10 cellular contexts compared by ENCODE assay signal in the genomic region with DNA sequence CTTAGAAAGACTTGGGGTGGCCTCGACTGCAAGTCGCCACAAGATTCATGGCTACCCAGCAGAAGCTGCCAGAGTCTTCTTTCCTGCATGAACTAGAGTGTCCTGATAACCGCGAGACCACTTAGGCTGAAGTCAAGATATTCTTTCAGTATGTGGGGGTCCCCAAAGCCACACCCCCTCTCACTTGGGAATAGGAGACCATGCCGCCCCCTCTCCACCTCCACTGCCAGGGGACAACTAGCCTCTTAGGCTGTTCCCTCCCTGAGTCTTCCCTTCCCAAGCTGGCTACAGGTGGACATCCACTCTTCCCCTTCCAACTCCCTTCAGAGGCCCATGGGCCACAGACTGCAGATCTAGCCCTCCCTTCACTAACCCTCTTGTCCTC. TPM values are rescaled to one million over a fixed set of nuclear protein-coding genes. Genes with fewer than 3 reads are reported as not detected.
DNase-seq lines count a peak whose midpoint lies in the region; ATAC-seq and TF ChIP-seq lines count a peak whose summit lies in the region.
"Had no signal": no experiment of that assay in that cellular context is flagged by ENCODE, and none has a peak within 500 bp of the region (broad histone marks: within the 10 kb centered on the region; RNA-seq: fewer than 3 reads in every experiment).

No MANE protein-coding gene starts in this region.

- H3K4me2 ChIP-seq in IMR-90 (ENCODE audit: low read depth, low read length) = no peak overlapping the region

- H3K79me1 ChIP-seq in IMR-90 (ENCODE audit: low read depth in 1 of 2, low read length in 2 of 2) = peaks cover 3 to 42% of the 10 kb centered on the region in 2 experiments; a peak in 3 of 4 replicates

- TF ChIP-seq CTCF in IMR-90 (conservative IDR thresholded peaks at IDR 0.05; ENCODE audit: low read depth, low read length) = no peak
- no peak for TF ChIP-seq CTCF in A673 (conservative IDR thresholded peaks at IDR 0.05; ENCODE audit: low read depth, low read length)

- peak overlapping the region; percentile 89 for H4K91ac ChIP-seq in IMR-90 (ENCODE audit: insufficient read depth, low read depth, low read length)

- dilution Hi-C loops in IMR-90 (cut with HindIII; ENCODE audit: low sequenced_read_pairs, unreplicated experiment) = no loop called here

- peak overlapping the region; percentile 97 for H2AK5ac ChIP-seq in IMR-90 (ENCODE audit: low read depth, low read length)

- H4K20me1 ChIP-seq in IMR-90 (ENCODE audit: insufficient read depth, low read length) = peaks cover 19% of the 10 kb centered on the region; the same call in 1 of the 2 replicates

- H3K27ac Mint-ChIP-seq in activated CD4-positive, alpha-beta memory T cell treated with anti-CD3 and anti-CD28 coated beads, Interleukin-2, amount 10 ng/mL, durations not matched to agents 7 days and 5 days = peak overlapping the region; percentile 93
- H3K27ac Mint-ChIP-seq in stimulated activated memory B cell treated with anti-CD40 and anti-IgM and Interleukin-4, amounts not matched to agents 10 μg/mL and 1 μg/mL and 100 μg/mL, for 72 hours = peak overlapping the region; percentile 98

- peaks cover 62% of the 10 kb centered on the region for H3K4me1 Mint-ChIP-seq in activated CD4-positive, alpha-beta memory T cell treated with anti-CD3 and anti-CD28 coated beads, Interleukin-2, amount 10 ng/mL, durations not matched to agents 7 days and 5 days
- peaks cover 66% of the 10 kb centered on the region for H3K4me1 Mint-ChIP-seq in stimulated activated memory B cell treated with anti-CD40 and anti-IgM and Interleukin-4, amounts not matched to agents 10 μg/mL and 1 μg/mL and 100 μg/mL, for 72 hours

- H3K4ac ChIP-seq in IMR-90 (ENCODE audit: low read depth, low read length) = peak overlapping the region; percentile 94

- no peaks in the 10 kb centered on the region for H3K9me3 ChIP-seq in IMR-90 (ENCODE audit: control insufficient read depth, insufficient read depth, low read length)
- H3K9me3 ChIP-seq in A673 (ENCODE audit: low read depth, low read length, poor library complexity, severe bottlenecking) = no peaks in the 10 kb centered on the region

- peak overlapping the region; percentile 99 for H3K4me3 Mint-ChIP-seq in activated CD4-positive, alpha-beta memory T cell treated with anti-CD3 and anti-CD28 coated beads, Interleukin-2, amount 10 ng/mL, durations not matched to agents 7 days and 5 days
- H3K4me3 Mint-ChIP-seq in stimulated activated memory B cell treated with anti-CD40 and anti-IgM and Interleukin-4, amounts not matched to agents 10 μg/mL and 1 μg/mL and 100 μg/mL, for 72 hours = peak overlapping the region; percentile 97

- WGBS in IMR-90 (ENCODE audit: extremely low coverage in 2 of 2, insufficient read length in 1 of 2), 2 experiments = no CpG with 5 or more reads among the region's 5 CpGs

- H3K36me3 ChIP-seq in IMR-90 (ENCODE audit: control insufficient read depth, insufficient read depth, low read length) = no peaks in the 10 kb centered on the region
- no peaks in the 10 kb centered on the region for H3K36me3 ChIP-seq in A673 (ENCODE audit: insufficient read depth, low read length, poor library complexity, severe bottlenecking)

- TF ChIP-seq POLR2A in IMR-90 (IDR thresholded peaks at IDR 0.05; ENCODE audit: low read depth, low read length) = no peak

- in situ Hi-C loops in IMR-90 (cut with MboI; ENCODE audit: low sequenced_read_pairs) = no loop called here

- peaks cover 3% of the 10 kb centered on the region for H3K9me1 ChIP-seq in IMR-90 (ENCODE audit: insufficient read depth, low read length)

- H3K14ac ChIP-seq in IMR-90 (replicated peaks; ENCODE audit: low read depth, low read length) = no peak overlapping the region; the same call in 1 of the 2 replicates

- H3K23ac ChIP-seq in IMR-90 (ENCODE audit: low read depth, low read length) = 0 out of 2 replicates have a peak overlapping the region, but pooled peaks have one; percentile 25

- POLR2A ChIA-PET in IMR-90 (lab: Charles Lee; ENCODE audit: unreplicated experiment) = no interaction called here
- POLR2A ChIA-PET in activated CD4-positive, alpha-beta memory T cell treated with anti-CD3 and anti-CD28 coated beads, Interleukin-2, amount 10 ng/mL, durations not matched to agents 7 days and 5 days (lab: Charles Lee) = interaction anchor here (3.2 to 7.7 kb wide), 6 partner anchors 10 to 47 kb away, joined by 21 to 64 read pairs (median 41); no protein-coding TSS in a partner anchor
- POLR2A ChIA-PET in A673 (lab: Charles Lee; ENCODE audit: low non-redundant PET) = no interaction called here

- peaks cover 35% of the 10 kb centered on the region for H3K36me3 Mint-ChIP-seq in activated CD4-positive, alpha-beta memory T cell treated with anti-CD3 and anti-CD28 coated beads, Interleukin-2, amount 10 ng/mL, durations not matched to agents 7 days and 5 days (ENCODE audit: low read depth)
- peaks cover 14% of the 10 kb centered on the region for H3K36me3 Mint-ChIP-seq in stimulated activated memory B cell treated with anti-CD40 and anti-IgM and Interleukin-4, amounts not matched to agents 10 μg/mL and 1 μg/mL and 100 μg/mL, for 72 hours

- peak overlapping the region; percentile 91 for H2BK120ac ChIP-seq in IMR-90 (ENCODE audit: low read depth, low read length)

- H3K9ac ChIP-seq in IMR-90 (ENCODE audit: low read depth, low read length) = no peak overlapping the region

- no TSS peak for BruUV-seq in IMR-90 (replicated peaks; lab: Mats Ljungman, UMichigan)
- no TSS peak for BruUV-seq in A673 (replicated peaks; lab: Mats Ljungman, UMichigan)

- peak overlapping the region; percentile 5 for H2AFZ ChIP-seq in IMR-90 (replicated peaks; ENCODE audit: low read length, poor library complexity)

- H3K56ac ChIP-seq in IMR-90 (ENCODE audit: extremely low read depth, insufficient read depth, low read length) = no peak overlapping the region

- H3K27me3 ChIP-seq in IMR-90 (ENCODE audit: control insufficient read depth, insufficient read depth, low read length) (no peaks in the 10 kb centered on the region), A673 (replicated peaks; ENCODE audit: insufficient read depth, low read depth, low read length, poor library complexity) (no peaks in the 10 kb centered on the region)

- intact Hi-C loops in IMR-90 (cut with micrococcal nuclease) (loop anchor here (2.0 kb wide), 1 partner anchor 43 kb away; no protein-coding TSS in a partner anchor), left ventricle myocardium superior (cut with micrococcal nuclease) (no loop called here), A673 (cut with micrococcal nuclease; ENCODE audit: unreplicated experiment) (no loop called here)

- ATAC-seq in IMR-90 (ENCODE audit: low read depth) = no peak
- ATAC-seq in left ventricle myocardium superior = no peak
- ATAC-seq in stimulated activated memory B cell treated with anti-CD40 and anti-IgM and Interleukin-4, amounts not matched to agents 10 μg/mL and 1 μg/mL and 100 μg/mL, for 72 hours = no peak
- ATAC-seq: sciatic nerve had no signal

- H3K18ac ChIP-seq in IMR-90 (ENCODE audit: low read depth, low read length) = peak overlapping the region; percentile 36; the same call in 1 of the 2 replicates

- H4K8ac ChIP-seq in IMR-90 (ENCODE audit: low read depth in 2 of 2, low read length in 2 of 2) = peak overlapping the region in 1 of 2 experiments; percentile 94; a peak in 3 of 4 replicates

- no peak for DNase-seq in IMR-90
- DNase-seq in activated CD4-positive, alpha-beta memory T cell treated with anti-CD3 and anti-CD28 coated beads, Interleukin-2, amount 10 ng/mL, durations not matched to agents 7 days and 5 days = no peak
- DNase-seq in left ventricle myocardium superior = peak; percentile 24
- no peak for DNase-seq in KG1 (lab: John Stamatoyannopoulos, UW)
- no peak for DNase-seq in Ammon's horn (ENCODE audit: low spot score)
- no peak for DNase-seq in A673 (ENCODE audit: low spot score)
- DNase-seq: NCI-H1092 treated with DMSO at 0.1 percent for 48 hours; stimulated activated naive CD4-positive, alpha-beta T cell had no signal

- H4K5ac ChIP-seq in IMR-90 (ENCODE audit: low read depth, low read length) = peak overlapping the region; percentile 69

- no peaks in the 10 kb centered on the region for H3K27me3 Mint-ChIP-seq in activated CD4-positive, alpha-beta memory T cell treated with anti-CD3 and anti-CD28 coated beads, Interleukin-2, amount 10 ng/mL, durations not matched to agents 7 days and 5 days
- H3K27me3 Mint-ChIP-seq in stimulated activated memory B cell treated with anti-CD40 and anti-IgM and Interleukin-4, amounts not matched to agents 10 μg/mL and 1 μg/mL and 100 μg/mL, for 72 hours = no peaks in the 10 kb centered on the region

- H3K9me3 Mint-ChIP-seq in activated CD4-positive, alpha-beta memory T cell treated with anti-CD3 and anti-CD28 coated beads, Interleukin-2, amount 10 ng/mL, durations not matched to agents 7 days and 5 days = no peaks in the 10 kb centered on the region
- no peaks in the 10 kb centered on the region for H3K9me3 Mint-ChIP-seq in stimulated activated memory B cell treated with anti-CD40 and anti-IgM and Interleukin-4, amounts not matched to agents 10 μg/mL and 1 μg/mL and 100 μg/mL, for 72 hours

- TF ChIP-seq RAD21 in IMR-90 (IDR thresholded peaks at IDR 0.05; ENCODE audit: low read length) = no peak

- peak overlapping the region; percentile 86 for H2BK5ac ChIP-seq in IMR-90 (ENCODE audit: low read depth, low read length, poor library complexity, severe bottlenecking)

- peak overlapping the region; percentile 93 for H2AK9ac ChIP-seq in IMR-90 (replicated peaks; ENCODE audit: low read depth, low read length, poor library complexity)

- H2BK20ac ChIP-seq in IMR-90 (ENCODE audit: low read depth, low read length) = peak overlapping the region; percentile 95

- peaks cover 9% of the 10 kb centered on the region for H3K4me1 ChIP-seq in IMR-90 (ENCODE audit: control insufficient read depth, insufficient read depth, low read length)
- H3K4me1 ChIP-seq in A673 (ENCODE audit: insufficient read depth, low read length, poor library complexity, severe bottlenecking) = no peaks in the 10 kb centered on the region

- H3K27ac ChIP-seq in IMR-90 (ENCODE audit: insufficient read depth, low read length) (peak overlapping the region; percentile 64; the same call in 1 of the 2 replicates), A673 (ENCODE audit: low read depth, low read length, poor library complexity, severe bottlenecking) (no peak overlapping the region)

- no peak overlapping the region for H3K4me3 ChIP-seq in IMR-90 (ENCODE audit: insufficient read depth, low read depth, low read length)
- no peak overlapping the region for H3K4me3 ChIP-seq in A673 (ENCODE audit: low read depth, low read length, poor library complexity, severe bottlenecking)

- H2BK15ac ChIP-seq in IMR-90 (ENCODE audit: low read depth, low read length) = peak overlapping the region; percentile 70; the same call in 1 of the 3 replicates

- CTCF ChIA-PET in IMR-90 (lab: Yijun Ruan, JAX) = interaction anchor here (0.6 kb wide), 2 partner anchors 247 to 523 kb away, joined by 4 read pairs; no protein-coding TSS in a partner anchor
- CTCF ChIA-PET in activated CD4-positive, alpha-beta memory T cell treated with anti-CD3 and anti-CD28 coated beads, Interleukin-2, amount 10 ng/mL, durations not matched to agents 7 days and 5 days (lab: Charles Lee) = interaction anchor here (1.5 kb wide), 1 partner anchor 30 kb away, joined by 5 read pairs; no protein-coding TSS in a partner anchor
- CTCF ChIA-PET in A673 (lab: Charles Lee) = no interaction called here

RNA-seq across cellular contexts. Expression of gene CCDC12, which starts 1.3 kb away (rescaled TPM):
- total RNA-seq in IMR-90 (2012; rRNA removed) (15.2 and 21.7 TPM in 2 replicates), left ventricle myocardium superior (29.6 TPM), A673 (2021) (28.2 and 31.3 TPM in 2 replicates)
- 35.1 and 41.7 TPM in 2 replicates for polyA plus RNA-seq in IMR-90 (2012; rRNA removed)
- 43.9 and 71.8 TPM in 2 replicates for polyA plus RNA-seq in IMR-90 (2012; cell fraction: cytosol; rRNA removed)
- polyA plus RNA-seq in IMR-90 (2012; cell fraction: nucleus; rRNA removed; ENCODE audit: low replicate concordance) = 52.4 and 55.2 TPM in 2 replicates
- total RNA-seq in activated CD4-positive, alpha-beta memory T cell treated with anti-CD3 and anti-CD28 coated beads, Interleukin-2, amount 10 ng/mL, durations not matched to agents 7 days and 5 days = 10 to 100 TPM; 55.0 to 56.7 TPM

RNA-seq across cellular contexts. Expression of gene NBEAL2, which starts 1.7 kb away (rescaled TPM):
- total RNA-seq in IMR-90 (2012; rRNA removed) = 2.2 TPM in 2 replicates
- 11.7 and 12.5 TPM in 2 replicates for polyA plus RNA-seq in IMR-90 (2012; rRNA removed)
- 5.6 and 8.2 TPM in 2 replicates for polyA plus RNA-seq in IMR-90 (2012; cell fraction: cytosol; rRNA removed)
- 80.3 and 267 TPM in 2 replicates for polyA plus RNA-seq in IMR-90 (2012; cell fraction: nucleus; rRNA removed; ENCODE audit: low replicate concordance)
- total RNA-seq in activated CD4-positive, alpha-beta memory T cell treated with anti-CD3 and anti-CD28 coated beads, Interleukin-2, amount 10 ng/mL, durations not matched to agents 7 days and 5 days = 100 to 1,000 TPM; 254 to 267 TPM
- 11.4 TPM for total RNA-seq in left ventricle myocardium superior
- 15.7 and 17.8 TPM in 2 replicates for total RNA-seq in A673 (2021)

Comparison
In these comparisons a context has a peak if more than half of its experiments do, and no peak if none do; other contexts are left out.
1. RNA of gene NBEAL2, which starts 1.7 kb away (total RNA-seq): 254 to 267 TPM in activated CD4-positive, alpha-beta memory T cell treated with anti-CD3 and anti-CD28 coated beads, Interleukin-2, amount 10 ng/mL, durations not matched to agents 7 days and 5 days; 15.7 to 17.8 TPM in A673, 11.4 TPM in left ventricle myocardium superior (single experiment) and 2.2 TPM in IMR-90; every median in the first group is over 10 times any median in the second.